8 cellular contexts compared by ENCODE assay signal in the genomic region with DNA sequence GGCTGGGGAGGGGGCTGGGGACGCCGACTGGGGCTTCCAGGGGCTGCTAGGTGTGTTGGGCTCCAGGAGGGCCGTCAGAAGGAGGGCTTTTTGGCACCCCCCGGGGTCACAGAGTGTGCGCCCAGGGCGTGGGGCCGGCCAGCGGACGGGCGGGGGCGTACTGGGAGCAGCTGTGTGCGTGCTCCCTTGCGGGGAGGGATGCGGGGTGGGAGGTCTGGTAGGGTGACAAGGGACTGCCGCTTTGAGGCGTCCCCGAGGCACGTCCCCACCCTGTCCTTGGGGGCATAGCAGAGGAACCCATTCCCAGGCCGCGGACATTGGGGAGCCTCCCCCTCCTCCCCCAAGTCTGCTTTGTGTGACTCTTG. TPM values are rescaled to one million over a fixed set of nuclear protein-coding genes. Genes with fewer than 3 reads are reported as not detected.
DNase-seq lines count a peak whose midpoint lies in the region; ATAC-seq, FAIRE-seq and TF ChIP-seq lines count a peak whose summit lies in the region.

No MANE protein-coding gene starts in this region.

- H3K27me3 ChIP-seq in HepG2 (ENCODE audit: control insufficient read depth in 1 of 2, insufficient read depth in 2 of 2, low read length in 2 of 2) (peaks cover 11 to 34% of the 10 kb centered on the region in 2 experiments), stomach smooth muscle (ENCODE audit: control insufficient read depth in 1 of 2, insufficient read depth in 2 of 2, low read length in 2 of 2) (peaks cover 0 to 8% of the 10 kb centered on the region in 2 donors)

- no peak for FAIRE-seq in HepG2 (lab: Jason Lieb, UNC)

- TF ChIP-seq EP300 in HepG2 (IDR thresholded peaks at IDR 0.05; ENCODE audit: low read depth in 2 of 2, low read length in 2 of 2) (no peak), HepG2 (CRISPR knock-in tag; IDR thresholded peaks at IDR 0.05; ENCODE audit: borderline replicate concordance) (no peak)

- peaks cover 12% of the 10 kb centered on the region for H3K4me1 Mint-ChIP-seq in activated CD4-positive, alpha-beta T cell treated with anti-CD3 and anti-CD28 coated beads for 36 hours
- H3K4me1 Mint-ChIP-seq in WTC11, result peaks cover 58% of the 10 kb centered on the region

- no peaks in the 10 kb centered on the region for H3K79me2 ChIP-seq in HepG2 (ENCODE audit: insufficient read depth, low read length)

- no peak for TF ChIP-seq CTCF in WTC11 (IDR thresholded peaks at IDR 0.05)
- no peak for TF ChIP-seq CTCF in HepG2 (CRISPR knock-in tag; IDR thresholded peaks at IDR 0.05)

- H3K27ac Mint-ChIP-seq in activated CD4-positive, alpha-beta T cell treated with anti-CD3 and anti-CD28 coated beads for 36 hours, result no peak overlapping the region
- H3K27ac Mint-ChIP-seq in WTC11, result no peak overlapping the region

- intact Hi-C loops in activated CD4-positive, alpha-beta T cell treated with anti-CD3 and anti-CD28 coated beads for 36 hours (cut with DNase I, micrococcal nuclease), result loop anchor here in 1 of 2 experiments (5.0 to 10.0 kb wide), 6 partner anchors 120 to 1405 kb away; partner anchors contain the start of genes C1orf50, P3H1, PPCS and SCMH1
- intact Hi-C loops in HepG2 (cut with micrococcal nuclease; ENCODE audit: unreplicated experiment), result loop anchor here (5.0 kb wide), 1 partner anchor 55 kb away; no protein-coding TSS in a partner anchor

- H2AFZ ChIP-seq in HepG2 (ENCODE audit: low read length), result no peak overlapping the region

- H3K27ac ChIP-seq in HepG2 (ENCODE audit: extremely low read length, insufficient read depth, low read length) (no peak overlapping the region), stomach smooth muscle (ENCODE audit: low read length) (no peak overlapping the region)

- peak overlapping the region; percentile 68; the same call in 1 of the 2 replicates for H3K4me2 ChIP-seq in HepG2 (ENCODE audit: low read depth, low read length)

- H3K27me3 Mint-ChIP-seq in activated CD4-positive, alpha-beta T cell treated with anti-CD3 and anti-CD28 coated beads for 36 hours, result peaks cover 28% of the 10 kb centered on the region
- H3K27me3 Mint-ChIP-seq in WTC11 (ENCODE audit: low read depth), result peaks cover 72% of the 10 kb centered on the region

- H3K9me3 ChIP-seq in HepG2 (ENCODE audit: low read length) (no peaks in the 10 kb centered on the region), stomach smooth muscle (ENCODE audit: control insufficient read depth in 2 of 2, low read length in 2 of 2) (no peaks in the 10 kb centered on the region)

- no peaks in the 10 kb centered on the region for H3K36me3 Mint-ChIP-seq in activated CD4-positive, alpha-beta T cell treated with anti-CD3 and anti-CD28 coated beads for 36 hours (ENCODE audit: low read depth)
- no peaks in the 10 kb centered on the region for H3K36me3 Mint-ChIP-seq in WTC11

- H3K4me3 ChIP-seq in HepG2 (replicated peaks in 1 of 3; ENCODE audit: insufficient read depth in 1 of 3, low read depth in 2 of 3, low read length in 3 of 3) (peak overlapping the region in 1 of 3 experiments; percentile 68; a peak in 1 of 6 replicates), stomach smooth muscle (ENCODE audit: low read length in 2 of 2) (peak overlapping the region; percentile 60 to 74)

- POLR2A ChIA-PET in activated CD4-positive, alpha-beta T cell treated with anti-CD3 and anti-CD28 coated beads for 36 hours (lab: Charles Lee), result interaction anchor here (1.0 kb wide), 1 partner anchor 265 kb away, joined by 4 read pairs; no protein-coding TSS in a partner anchor
- POLR2A ChIA-PET in WTC11 (lab: Charles Lee), result interaction anchor here (0.6 to 2.4 kb wide), 3 partner anchors 30 to 120 kb away, joined by 4 to 7 read pairs (median 4); no protein-coding TSS in a partner anchor
- POLR2A ChIA-PET in HepG2 (lab: Yijun Ruan, JAX), result no interaction called here

- in situ Hi-C loops in HepG2 (cut with HindIII; ENCODE audit: extremely low pct_ligation_motif_present, low pct_unique_long_range_greater_than_20kb), result no loop called here

- no peak for TF ChIP-seq POLR2A in HepG2 (IDR thresholded peaks at IDR 0.05; ENCODE audit: insufficient read depth in 1 of 2, low read depth in 2 of 2, low read length in 2 of 2)

- H3K9me3 Mint-ChIP-seq in activated CD4-positive, alpha-beta T cell treated with anti-CD3 and anti-CD28 coated beads for 36 hours (ENCODE audit: low read depth), result no peaks in the 10 kb centered on the region
- H3K9me3 Mint-ChIP-seq in WTC11, result no peaks in the 10 kb centered on the region

- no peak overlapping the region for H3K9ac ChIP-seq in HepG2 (ENCODE audit: insufficient read depth, low read depth, low read length)
- peak overlapping the region in 1 of 2 donors; percentile 15 for H3K9ac ChIP-seq in stomach smooth muscle (ENCODE audit: low read length in 2 of 2)

- peaks cover 3% of the 10 kb centered on the region; the same call in 1 of the 2 replicates for H4K20me1 ChIP-seq in HepG2 (ENCODE audit: insufficient read depth, low read length)

- ATAC-seq in activated CD4-positive, alpha-beta T cell treated with anti-CD3 and anti-CD28 coated beads for 36 hours, result no peak
- ATAC-seq in WTC11 (no peak), HepG2 (no peak), HG03095 (IDR thresholded peaks at IDR 0.05; ENCODE audit: unreplicated experiment) (no peak)

- BruUV-seq in HepG2 (replicated peaks; lab: Mats Ljungman, UMichigan), result no TSS peak

- peak overlapping the region; percentile 49 for H3K4me3 Mint-ChIP-seq in activated CD4-positive, alpha-beta T cell treated with anti-CD3 and anti-CD28 coated beads for 36 hours
- peak overlapping the region; percentile 58 for H3K4me3 Mint-ChIP-seq in WTC11

- TF ChIP-seq RAD21 in HepG2 (CRISPR knock-in tag; IDR thresholded peaks at IDR 0.05), result no peak

- peak; percentile 20 for DNase-seq in activated CD4-positive, alpha-beta T cell treated with anti-CD3 and anti-CD28 coated beads for 36 hours
- no peak for DNase-seq in activated CD4-positive, alpha-beta T cell treated with anti-CD3 and anti-CD28 coated beads for 1 hour
- DNase-seq in WTC11 (ENCODE audit: low spot score) (peak; percentile 15), HepG2 (ENCODE audit: low spot score) (no peak), HUDEP-2 (lab: John Stamatoyannopoulos, UW; ENCODE audit: unreplicated experiment in 76 of 76) (no peak), ecto neural progenitor cell (ENCODE audit: low spot score) (no peak)

- peaks cover 18% of the 10 kb centered on the region for H3K4me1 ChIP-seq in HepG2 (ENCODE audit: insufficient read depth, low read length)
- H3K4me1 ChIP-seq in stomach smooth muscle (ENCODE audit: control insufficient read depth, insufficient read depth, low read length), result peaks cover 65% of the 10 kb centered on the region

- 90% methylated on average over 6 of the region's 20 CpGs for WGBS in HepG2 (ENCODE audit: low lambda C conversion rate)

- no peaks in the 10 kb centered on the region for H3K36me3 ChIP-seq in HepG2 (replicated peaks in 1 of 2; ENCODE audit: control insufficient read depth in 1 of 2, insufficient read depth in 2 of 2, low read length in 2 of 2)
- H3K36me3 ChIP-seq in stomach smooth muscle (ENCODE audit: control insufficient read depth in 2 of 2, insufficient read depth in 2 of 2, low read length in 2 of 2), result no peaks in the 10 kb centered on the region

- CTCF ChIA-PET in activated CD4-positive, alpha-beta T cell treated with anti-CD3 and anti-CD28 coated beads for 36 hours (lab: Charles Lee), result interaction anchor here (0.7 to 1.7 kb wide), 3 partner anchors 15 to 980 kb away, joined by 3 to 4 read pairs (median 4); no protein-coding TSS in a partner anchor
- CTCF ChIA-PET in WTC11 (lab: Charles Lee), result interaction anchor here (0.7 to 4.8 kb wide), 8 partner anchors 9 to 61 kb away, joined by 3 to 106 read pairs (median 26); no protein-coding TSS in a partner anchor
- CTCF ChIA-PET in HepG2 (lab: Yijun Ruan, JAX; ENCODE audit: low intra/inter-chr PET ratio, low total read pairs), result no interaction called here

TF ChIP-seq in WTC11, 78 proteins besides CTCF, POLR2A, EP300 and RAD21:
- TF ChIP-seq FOXJ3 (CRISPR knock-in tag; IDR thresholded peaks at IDR 0.05; ENCODE audit: borderline replicate concordance), result no peak
- no peak for TF ChIP-seq NFYB (CRISPR knock-in tag; conservative IDR thresholded peaks at IDR 0.05; ENCODE audit: low read depth)

TF ChIP-seq in HepG2, 621 proteins besides CTCF, POLR2A, EP300 and RAD21:
- TF ChIP-seq KDM5A (IDR thresholded peaks at IDR 0.05; ENCODE audit: borderline replicate concordance, low read length), result no peak
- TF ChIP-seq HNF4G (IDR thresholded peaks at IDR 0.05; ENCODE audit: borderline replicate concordance, low read depth, low read length), result no peak
- TF ChIP-seq HNF4G (CRISPR knock-in tag; IDR thresholded peaks at IDR 0.05; ENCODE audit: borderline replicate concordance, low read depth), result no peak

RNA-seq across cellular contexts. Expression of gene FOXO6, which starts 1.1 kb away (rescaled TPM):
- under 1 TPM in 1 of 2 experiments, not detected in 1; 0.09 TPM for total RNA-seq in activated CD4-positive, alpha-beta T cell treated with anti-CD3 and anti-CD28 coated beads for 36 hours
- 5.4 to 7.4 TPM (median 7.0 TPM) in 3 replicates for total RNA-seq in WTC11 (2021)
- 0.13 TPM in 1 of 2 replicates, not detected in the other for total RNA-seq in HepG2 (2016; rRNA removed; fragmentation: Illumina TruSeq; extraction: Trizol)
- not detected in 2 replicates for total RNA-seq in HepG2 (2016; cell fraction: cytosol; rRNA removed; fragmentation: Illumina TruSeq; extraction: Trizol; ENCODE audit: low read depth)
- 0.06 TPM in 1 of 2 replicates, not detected in the other for total RNA-seq in HepG2 (2016; cell fraction: insoluble cytoplasmic fraction; rRNA removed; fragmentation: Illumina TruSeq; extraction: Trizol)
- total RNA-seq in HepG2 (2016; cell fraction: membrane; rRNA removed; fragmentation: Illumina TruSeq; extraction: Trizol), result 0.07 TPM in 1 of 2 replicates, not detected in the other
- total RNA-seq in HepG2 (2016; cell fraction: nucleus; rRNA removed; fragmentation: Illumina TruSeq; extraction: Trizol), result 0.25 TPM in 1 of 2 replicates, not detected in the other
- polyA plus RNA-seq in HepG2 (2011; rRNA removed), result not detected in 2 replicates
- not detected in 2 replicates for polyA plus RNA-seq in HepG2 (2011; cell fraction: cytosol; rRNA removed)
- not detected in 2 replicates for polyA plus RNA-seq in HepG2 (2011; cell fraction: nucleus; rRNA removed)
- 0.07 TPM in 1 of 2 replicates, not detected in the other for polyA plus RNA-seq in HepG2 (2012)
- polyA plus RNA-seq in HepG2 (2016; cell fraction: cytosol; fragmentation: Illumina TruSeq; extraction: Trizol; ENCODE audit: low read depth), result not detected in 2 replicates
- 0.11 and 0.15 TPM in 2 replicates for polyA plus RNA-seq in HepG2 (2016; cell fraction: insoluble cytoplasmic fraction; fragmentation: Illumina TruSeq; extraction: Trizol; ENCODE audit: low read depth)
- 0.06 TPM in 1 of 2 replicates, not detected in the other for polyA plus RNA-seq in HepG2 (2016; cell fraction: membrane; fragmentation: Illumina TruSeq; extraction: Trizol; ENCODE audit: low read depth)
- not detected in 2 replicates for polyA plus RNA-seq in HepG2 (2016; cell fraction: nucleus; fragmentation: Illumina TruSeq; extraction: Trizol; ENCODE audit: insufficient read depth, low read depth)
- polyA minus RNA-seq in HepG2 (2011; rRNA and poly(A)+ RNA removed; ENCODE audit: low replicate concordance), result 0.54 TPM in 1 of 2 replicates, not detected in the other
- polyA minus RNA-seq in HepG2 (2011; cell fraction: cytosol; rRNA and poly(A)+ RNA removed), result not detected in 2 replicates
- polyA minus RNA-seq in HepG2 (2011; cell fraction: nucleus; rRNA and poly(A)+ RNA removed), result not detected in 2 replicates

Comparison
In these comparisons a context has a peak if more than half of its experiments do, and no peak if none do; other contexts are left out.
1. DNase-seq: peak in activated CD4-positive, alpha-beta T cell treated with anti-CD3 and anti-CD28 coated beads for 36 hours (single experiment) and WTC11 (single experiment); none in activated CD4-positive, alpha-beta T cell treated with anti-CD3 and anti-CD28 coated beads for 1 hour (single experiment), HepG2 (single experiment), HUDEP-2 (0 of 76) and ecto neural progenitor cell (single experiment).